1 cellular context compared by ENCODE assay signal in the genomic region with DNA sequence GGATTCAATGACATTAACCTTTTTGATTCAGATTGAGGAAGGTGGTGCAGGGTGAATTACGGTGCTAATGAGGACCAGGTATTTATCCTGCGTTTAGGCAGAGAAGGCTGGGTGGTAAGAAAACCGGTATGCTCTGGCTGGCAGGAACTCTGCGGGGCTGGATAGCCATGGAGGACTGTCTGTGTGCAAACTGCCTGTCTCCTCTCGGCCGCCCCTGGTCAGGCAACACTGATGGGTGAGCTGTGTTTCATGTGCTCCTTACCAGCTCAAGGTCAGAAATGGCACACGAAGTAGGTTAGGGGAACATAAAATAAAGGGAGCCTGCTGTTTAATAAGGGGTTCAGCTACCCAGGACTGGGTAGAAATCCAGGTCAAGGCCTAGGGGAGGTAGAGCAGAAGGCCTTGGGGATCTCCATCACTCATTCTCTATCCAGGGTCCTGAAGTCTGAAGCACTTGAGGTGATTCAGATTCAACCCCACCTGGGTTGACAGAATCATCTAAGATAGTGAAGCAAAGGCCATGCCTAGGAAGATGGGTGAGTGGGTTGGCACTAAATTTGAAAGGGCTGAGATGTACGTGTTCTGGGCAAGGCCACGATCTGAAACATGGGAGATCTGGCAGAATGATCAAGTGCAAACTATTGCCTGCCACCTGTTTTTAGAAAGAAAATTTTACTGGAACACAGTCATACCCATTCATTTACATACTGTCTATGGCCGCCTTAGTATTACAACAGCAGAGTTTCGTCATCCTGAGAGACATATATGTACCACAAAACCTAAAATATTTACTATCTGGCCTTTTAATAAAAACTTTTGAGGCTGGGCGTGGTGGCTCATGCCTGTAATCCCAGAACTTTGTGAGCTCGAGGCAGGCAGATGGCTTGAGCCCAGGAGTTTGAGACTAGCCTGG.
TF ChIP-seq lines count a peak whose summit lies in the region.

No MANE protein-coding gene starts in this region.

TF ChIP-seq in SK-N-SH, 30 proteins besides CTCF, POLR2A, EP300 and RAD21:
- no peak for TF ChIP-seq JUND (IDR thresholded peaks at IDR 0.05)
- TF ChIP-seq EZH2phosphoT487 (IDR thresholded peaks at IDR 0.05; ENCODE audit: borderline replicate concordance, low read depth) = no peak
- TF ChIP-seq, protein P1, sequence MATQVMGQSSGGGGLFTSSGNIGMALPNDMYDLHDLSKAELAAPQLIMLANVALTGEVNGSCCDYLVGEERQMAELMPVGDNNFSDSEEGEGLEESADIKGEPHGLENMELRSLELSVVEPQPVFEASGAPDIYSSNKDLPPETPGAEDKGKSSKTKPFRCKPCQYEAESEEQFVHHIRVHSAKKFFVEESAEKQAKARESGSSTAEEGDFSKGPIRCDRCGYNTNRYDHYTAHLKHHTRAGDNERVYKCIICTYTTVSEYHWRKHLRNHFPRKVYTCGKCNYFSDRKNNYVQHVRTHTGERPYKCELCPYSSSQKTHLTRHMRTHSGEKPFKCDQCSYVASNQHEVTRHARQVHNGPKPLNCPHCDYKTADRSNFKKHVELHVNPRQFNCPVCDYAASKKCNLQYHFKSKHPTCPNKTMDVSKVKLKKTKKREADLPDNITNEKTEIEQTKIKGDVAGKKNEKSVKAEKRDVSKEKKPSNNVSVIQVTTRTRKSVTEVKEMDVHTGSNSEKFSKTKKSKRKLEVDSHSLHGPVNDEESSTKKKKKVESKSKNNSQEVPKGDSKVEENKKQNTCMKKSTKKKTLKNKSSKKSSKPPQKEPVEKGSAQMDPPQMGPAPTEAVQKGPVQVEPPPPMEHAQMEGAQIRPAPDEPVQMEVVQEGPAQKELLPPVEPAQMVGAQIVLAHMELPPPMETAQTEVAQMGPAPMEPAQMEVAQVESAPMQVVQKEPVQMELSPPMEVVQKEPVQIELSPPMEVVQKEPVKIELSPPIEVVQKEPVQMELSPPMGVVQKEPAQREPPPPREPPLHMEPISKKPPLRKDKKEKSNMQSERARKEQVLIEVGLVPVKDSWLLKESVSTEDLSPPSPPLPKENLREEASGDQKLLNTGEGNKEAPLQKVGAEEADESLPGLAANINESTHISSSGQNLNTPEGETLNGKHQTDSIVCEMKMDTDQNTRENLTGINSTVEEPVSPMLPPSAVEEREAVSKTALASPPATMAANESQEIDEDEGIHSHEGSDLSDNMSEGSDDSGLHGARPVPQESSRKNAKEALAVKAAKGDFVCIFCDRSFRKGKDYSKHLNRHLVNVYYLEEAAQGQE (IDR thresholded peaks at IDR 0.05; ENCODE audit: low read depth, low read length) = peak; percentile 94
- no peak for TF ChIP-seq POLR2AphosphoS5 (IDR thresholded peaks at IDR 0.05; ENCODE audit: low read depth, low read length)
- no peak for TF ChIP-seq GABPA (IDR thresholded peaks at IDR 0.05; ENCODE audit: low read depth)
- TF ChIP-seq, protein P2, sequence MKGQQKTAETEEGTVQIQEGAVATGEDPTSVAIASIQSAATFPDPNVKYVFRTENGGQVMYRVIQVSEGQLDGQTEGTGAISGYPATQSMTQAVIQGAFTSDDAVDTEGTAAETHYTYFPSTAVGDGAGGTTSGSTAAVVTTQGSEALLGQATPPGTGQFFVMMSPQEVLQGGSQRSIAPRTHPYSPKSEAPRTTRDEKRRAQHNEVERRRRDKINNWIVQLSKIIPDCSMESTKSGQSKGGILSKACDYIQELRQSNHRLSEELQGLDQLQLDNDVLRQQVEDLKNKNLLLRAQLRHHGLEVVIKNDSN (IDR thresholded peaks at IDR 0.05; ENCODE audit: borderline replicate concordance, low read depth) = no peak
